Comparison of ENCODE assay signal across 15 cellular contexts in genomic region chr1:154598871-154599635, GRCh38. TPM values are rescaled to one million over a fixed set of nuclear protein-coding genes. Genes with fewer than 3 reads are reported as not detected.
DNase-seq lines count a peak whose midpoint lies in the region; ATAC-seq and TF ChIP-seq lines count a peak whose summit lies in the region.
"Had no signal": no experiment of that assay in that cellular context is flagged by ENCODE, and none has a peak within 500 bp of the region (broad histone marks: within the 10 kb centered on the region; RNA-seq: fewer than 3 reads in every experiment).

No MANE protein-coding gene starts in this region.

- TF ChIP-seq POLR2A in thyroid gland (IDR thresholded peaks at IDR 0.05): no peak

- intact Hi-C loops in activated CD8-positive, alpha-beta T cell treated with anti-CD3 and anti-CD28 coated beads for 36 hours (cut with micrococcal nuclease): no loop called here
- intact Hi-C loops in activated T-helper 2 cell treated with anti-CD3 and anti-CD28 coated beads, Interferon-gamma antibody, Interleukin-2, Interleukin-4, amounts not matched to agents 10 μg/mL and 5 μg/mL and 100 μg/mL, durations not matched to agents 14 hours and 24 hours and 36 hours (cut with micrococcal nuclease): no loop called here
- intact Hi-C loops in thyroid gland (cut with DNase I): no loop called here

- H3K27ac ChIP-seq in osteoblast (ENCODE audit: low read depth, low read length) (peak overlapping the region; percentile 26), thyroid gland (no peak overlapping the region)
- H3K27ac ChIP-seq: gastrocnemius medialis had no signal

- H3K27me3 ChIP-seq in osteoblast (ENCODE audit: insufficient read depth, low read length): no peaks in the 10 kb centered on the region
- H3K27me3 ChIP-seq in thyroid gland: no peaks in the 10 kb centered on the region
- H3K27me3 ChIP-seq: gastrocnemius medialis had no signal

- 78 to 88% methylated on average over 3 of the region's 3 CpGs for WGBS in thyroid gland, 2 donors

- H4K20me1 ChIP-seq in osteoblast (ENCODE audit: insufficient read depth, low read length): peaks cover 71% of the 10 kb centered on the region

- H3K36me3 Mint-ChIP-seq in activated CD8-positive, alpha-beta T cell treated with anti-CD3 and anti-CD28 coated beads for 36 hours (ENCODE audit: low read depth): peaks cover 69% of the 10 kb centered on the region
- peaks cover 82% of the 10 kb centered on the region for H3K36me3 Mint-ChIP-seq in activated CD8-positive, alpha-beta T cell treated with anti-CD3 and anti-CD28 coated beads, Interleukin-2, amount 10 ng/mL, durations not matched to agents 7 days and 5 days (ENCODE audit: low read depth)
- peaks cover 90% of the 10 kb centered on the region for H3K36me3 Mint-ChIP-seq in activated T-helper 2 cell treated with anti-CD3 and anti-CD28 coated beads, Interferon-gamma antibody, Interleukin-2, Interleukin-4, amounts not matched to agents 10 μg/mL and 5 μg/mL and 100 μg/mL, durations not matched to agents 14 hours and 24 hours and 36 hours (ENCODE audit: low read depth)

- H2AFZ ChIP-seq in osteoblast (ENCODE audit: low read length): no peak overlapping the region

- no peak for TF ChIP-seq CTCF in activated CD8-positive, alpha-beta T cell treated with anti-CD3 and anti-CD28 coated beads for 36 hours (IDR thresholded peaks at IDR 0.05)
- TF ChIP-seq CTCF in fibroblast of mammary gland (conservative IDR thresholded peaks at IDR 0.05; ENCODE audit: control insufficient read depth, insufficient read depth, low read depth, low read length) (no peak), osteoblast (IDR thresholded peaks at IDR 0.05; ENCODE audit: extremely low read depth, low read depth, low read length) (no peak), thyroid gland (IDR thresholded peaks at IDR 0.05) (no peak)

- no peak overlapping the region for H3K4me3 Mint-ChIP-seq in activated CD8-positive, alpha-beta T cell treated with anti-CD3 and anti-CD28 coated beads for 36 hours
- no peak overlapping the region for H3K4me3 Mint-ChIP-seq in activated CD8-positive, alpha-beta T cell treated with anti-CD3 and anti-CD28 coated beads, Interleukin-2, amount 10 ng/mL, durations not matched to agents 7 days and 5 days
- H3K4me3 Mint-ChIP-seq in activated T-helper 2 cell treated with anti-CD3 and anti-CD28 coated beads, Interferon-gamma antibody, Interleukin-2, Interleukin-4, amounts not matched to agents 10 μg/mL and 5 μg/mL and 100 μg/mL, durations not matched to agents 14 hours and 24 hours and 36 hours (ENCODE audit: low read depth): no peak overlapping the region

- peaks cover 77% of the 10 kb centered on the region for H3K79me2 ChIP-seq in osteoblast (ENCODE audit: insufficient read depth, low read length)

- DNase-seq in activated CD8-positive, alpha-beta T cell treated with anti-CD3 and anti-CD28 coated beads for 36 hours: no peak
- no peak for DNase-seq in activated CD8-positive, alpha-beta T cell treated with anti-CD3 and anti-CD28 coated beads, Interleukin-2, amount 10 ng/mL, durations not matched to agents 7 days and 5 days
- no peak for DNase-seq in activated T-helper 2 cell treated with anti-CD3 and anti-CD28 coated beads, Interferon-gamma antibody, Interleukin-2, Interleukin-4, amounts not matched to agents 10 μg/mL and 5 μg/mL and 100 μg/mL, durations not matched to agents 14 hours and 24 hours and 36 hours (ENCODE audit: low spot score)
- DNase-seq in fibroblast of mammary gland (ENCODE audit: low read depth): peak; percentile 19
- no peak for DNase-seq in osteoblast (ENCODE audit: insufficient read length, low spot score, missing footprints)
- no peak for DNase-seq in thyroid gland
- DNase-seq in HuH-7 (ENCODE audit: low spot score): no peak
- DNase-seq: DMS53, gastrocnemius medialis, kidney glomerular epithelial cell, NCI-H1092 treated with DMSO at 0.1 percent for 48 hours, T-helper 9 cell had no signal

- no peaks in the 10 kb centered on the region for H3K9me3 Mint-ChIP-seq in activated CD8-positive, alpha-beta T cell treated with anti-CD3 and anti-CD28 coated beads for 36 hours
- no peaks in the 10 kb centered on the region for H3K9me3 Mint-ChIP-seq in activated CD8-positive, alpha-beta T cell treated with anti-CD3 and anti-CD28 coated beads, Interleukin-2, amount 10 ng/mL, durations not matched to agents 7 days and 5 days (ENCODE audit: insufficient read depth)
- no peaks in the 10 kb centered on the region for H3K9me3 Mint-ChIP-seq in activated T-helper 2 cell treated with anti-CD3 and anti-CD28 coated beads, Interferon-gamma antibody, Interleukin-2, Interleukin-4, amounts not matched to agents 10 μg/mL and 5 μg/mL and 100 μg/mL, durations not matched to agents 14 hours and 24 hours and 36 hours
- H3K9me3 Mint-ChIP-seq: central memory CD8-positive, alpha-beta T cell had no signal

- H3K4me1 ChIP-seq in osteoblast (ENCODE audit: insufficient read depth, low read length): peaks cover 22% of the 10 kb centered on the region
- H3K4me1 ChIP-seq in thyroid gland: peaks cover 0 to 26% of the 10 kb centered on the region in 2 donors

- no peaks in the 10 kb centered on the region for H3K27me3 Mint-ChIP-seq in activated CD8-positive, alpha-beta T cell treated with anti-CD3 and anti-CD28 coated beads for 36 hours
- no peaks in the 10 kb centered on the region for H3K27me3 Mint-ChIP-seq in activated CD8-positive, alpha-beta T cell treated with anti-CD3 and anti-CD28 coated beads, Interleukin-2, amount 10 ng/mL, durations not matched to agents 7 days and 5 days (ENCODE audit: low read depth)
- no peaks in the 10 kb centered on the region for H3K27me3 Mint-ChIP-seq in activated T-helper 2 cell treated with anti-CD3 and anti-CD28 coated beads, Interferon-gamma antibody, Interleukin-2, Interleukin-4, amounts not matched to agents 10 μg/mL and 5 μg/mL and 100 μg/mL, durations not matched to agents 14 hours and 24 hours and 36 hours (ENCODE audit: low read depth)
- H3K27me3 Mint-ChIP-seq: central memory CD8-positive, alpha-beta T cell had no signal

- POLR2A ChIA-PET in activated CD8-positive, alpha-beta T cell treated with anti-CD3 and anti-CD28 coated beads for 36 hours (lab: Charles Lee): interaction anchor here (1.5 to 1.7 kb wide), 3 partner anchors 10 to 20 kb away, joined by 3 to 6 read pairs (median 4); partner anchors contain the start of gene ADAR
- POLR2A ChIA-PET in activated CD8-positive, alpha-beta T cell treated with anti-CD3 and anti-CD28 coated beads, Interleukin-2, amount 10 ng/mL, durations not matched to agents 7 days and 5 days (lab: Charles Lee): interaction anchor here (0.8 to 1.5 kb wide), 3 partner anchors 10 to 337 kb away, joined by 3 to 5 read pairs (median 4); partner anchors contain the start of genes ADAR and PMVK

- H3K4me2 ChIP-seq in osteoblast (ENCODE audit: insufficient read depth, low read length): peak overlapping the region; percentile 1

- peak overlapping the region; percentile 76 for H3K27ac Mint-ChIP-seq in activated CD8-positive, alpha-beta T cell treated with anti-CD3 and anti-CD28 coated beads for 36 hours
- no peak overlapping the region for H3K27ac Mint-ChIP-seq in activated CD8-positive, alpha-beta T cell treated with anti-CD3 and anti-CD28 coated beads, Interleukin-2, amount 10 ng/mL, durations not matched to agents 7 days and 5 days
- H3K27ac Mint-ChIP-seq in activated T-helper 2 cell treated with anti-CD3 and anti-CD28 coated beads, Interferon-gamma antibody, Interleukin-2, Interleukin-4, amounts not matched to agents 10 μg/mL and 5 μg/mL and 100 μg/mL, durations not matched to agents 14 hours and 24 hours and 36 hours: peak overlapping the region; percentile 59

- H3K36me3 ChIP-seq in osteoblast (ENCODE audit: insufficient read depth, low read length) (peaks cover 61% of the 10 kb centered on the region), thyroid gland (peaks cover 53 to 58% of the 10 kb centered on the region in 2 donors)

- CTCF ChIA-PET in activated CD8-positive, alpha-beta T cell treated with anti-CD3 and anti-CD28 coated beads for 36 hours (lab: Charles Lee): interaction anchor here (0.9 to 2.6 kb wide), 5 partner anchors 8 to 415 kb away, joined by 3 to 12 read pairs (median 3); no protein-coding TSS in a partner anchor
- CTCF ChIA-PET in activated CD8-positive, alpha-beta T cell treated with anti-CD3 and anti-CD28 coated beads, Interleukin-2, amount 10 ng/mL, durations not matched to agents 7 days and 5 days (lab: Charles Lee): interaction anchor here (0.5 to 1.6 kb wide), 2 partner anchors 39 to 46 kb away, joined by 3 to 6 read pairs; no protein-coding TSS in a partner anchor

- H3K4me3 ChIP-seq in fibroblast of mammary gland (ENCODE audit: control insufficient read depth, low read depth, low read length): no peak overlapping the region
- no peak overlapping the region for H3K4me3 ChIP-seq in osteoblast (ENCODE audit: insufficient read depth, low read length)
- H3K4me3 ChIP-seq in thyroid gland (replicated peaks in 1 of 3): no peak overlapping the region
- H3K4me3 ChIP-seq: gastrocnemius medialis had no signal

- no peaks in the 10 kb centered on the region for H3K9me3 ChIP-seq in osteoblast (ENCODE audit: low read depth, low read length)
- no peaks in the 10 kb centered on the region for H3K9me3 ChIP-seq in thyroid gland
- H3K9me3 ChIP-seq: gastrocnemius medialis had no signal

- ATAC-seq in activated CD8-positive, alpha-beta T cell treated with anti-CD3 and anti-CD28 coated beads for 36 hours: no peak
- no peak for ATAC-seq in activated CD8-positive, alpha-beta T cell treated with anti-CD3 and anti-CD28 coated beads, Interleukin-2, amount 10 ng/mL, durations not matched to agents 7 days and 5 days
- no peak for ATAC-seq in HG03354 (IDR thresholded peaks at IDR 0.05; ENCODE audit: poor library complexity, severe bottlenecking, unreplicated experiment)
- ATAC-seq: gastrocnemius medialis had no signal

- H3K4me1 Mint-ChIP-seq in activated CD8-positive, alpha-beta T cell treated with anti-CD3 and anti-CD28 coated beads for 36 hours (ENCODE audit: low read depth): peaks cover 46% of the 10 kb centered on the region
- H3K4me1 Mint-ChIP-seq in activated CD8-positive, alpha-beta T cell treated with anti-CD3 and anti-CD28 coated beads, Interleukin-2, amount 10 ng/mL, durations not matched to agents 7 days and 5 days (ENCODE audit: low read depth): peaks cover 47% of the 10 kb centered on the region
- peaks cover 32% of the 10 kb centered on the region for H3K4me1 Mint-ChIP-seq in activated T-helper 2 cell treated with anti-CD3 and anti-CD28 coated beads, Interferon-gamma antibody, Interleukin-2, Interleukin-4, amounts not matched to agents 10 μg/mL and 5 μg/mL and 100 μg/mL, durations not matched to agents 14 hours and 24 hours and 36 hours (ENCODE audit: low read depth)

RNA-seq across cellular contexts. Expression of gene ADAR, which starts 8.9 kb away (rescaled TPM):
- total RNA-seq in activated CD8-positive, alpha-beta T cell treated with anti-CD3 and anti-CD28 coated beads for 36 hours: 100 to 1,000 TPM; 261 to 267 TPM
- total RNA-seq in activated CD8-positive, alpha-beta T cell treated with anti-CD3 and anti-CD28 coated beads, Interleukin-2, amount 10 ng/mL, durations not matched to agents 7 days and 5 days: 100 to 1,000 TPM; 314 to 317 TPM
- 267 and 282 TPM in 2 replicates for total RNA-seq in activated T-helper 2 cell treated with anti-CD3 and anti-CD28 coated beads, Interferon-gamma antibody, Interleukin-2, Interleukin-4, amounts not matched to agents 10 μg/mL and 5 μg/mL and 100 μg/mL, durations not matched to agents 14 hours and 24 hours and 36 hours
- 103 and 118 TPM in 2 replicates for total RNA-seq in osteoblast
- total RNA-seq in thyroid gland: 100 to 1,000 TPM in 2 of 4 donors, 10 to 100 TPM in 2; 89.1 to 168 (median 114) TPM

RNA-seq across cellular contexts. Expression of gene CHRNB2, which starts 31.5 kb away (rescaled TPM):
- not detected for total RNA-seq in activated CD8-positive, alpha-beta T cell treated with anti-CD3 and anti-CD28 coated beads for 36 hours
- not detected for total RNA-seq in activated CD8-positive, alpha-beta T cell treated with anti-CD3 and anti-CD28 coated beads, Interleukin-2, amount 10 ng/mL, durations not matched to agents 7 days and 5 days
- total RNA-seq in activated T-helper 2 cell treated with anti-CD3 and anti-CD28 coated beads, Interferon-gamma antibody, Interleukin-2, Interleukin-4, amounts not matched to agents 10 μg/mL and 5 μg/mL and 100 μg/mL, durations not matched to agents 14 hours and 24 hours and 36 hours: not detected in 2 replicates
- total RNA-seq in osteoblast: under 0.01 TPM in 1 of 2 replicates, not detected in the other
- under 1 TPM in 1 of 4 donors, not detected in 3; 0.73 TPM for total RNA-seq in thyroid gland
- total RNA-seq: gastrocnemius medialis, H4 had no signal

RNA-seq across cellular contexts. Expression of gene UBE2Q1, which starts 40.6 kb away (rescaled TPM):
- total RNA-seq in activated CD8-positive, alpha-beta T cell treated with anti-CD3 and anti-CD28 coated beads for 36 hours: 10 to 100 TPM; 71.2 to 74.6 TPM
- total RNA-seq in activated CD8-positive, alpha-beta T cell treated with anti-CD3 and anti-CD28 coated beads, Interleukin-2, amount 10 ng/mL, durations not matched to agents 7 days and 5 days: 100 to 1,000 TPM in 1 of 2 experiments, 10 to 100 TPM in 1; 93.6 to 103 TPM
- total RNA-seq in activated T-helper 2 cell treated with anti-CD3 and anti-CD28 coated beads, Interferon-gamma antibody, Interleukin-2, Interleukin-4, amounts not matched to agents 10 μg/mL and 5 μg/mL and 100 μg/mL, durations not matched to agents 14 hours and 24 hours and 36 hours: 96.5 and 101 TPM in 2 replicates
- total RNA-seq in osteoblast (27.9 and 28.6 TPM in 2 replicates), thyroid gland (10 to 100 TPM; 24.5 to 61.3 (median 28.7) TPM)
